Comparison of ENCODE assay signal across 8 cellular contexts in the genomic region with DNA sequence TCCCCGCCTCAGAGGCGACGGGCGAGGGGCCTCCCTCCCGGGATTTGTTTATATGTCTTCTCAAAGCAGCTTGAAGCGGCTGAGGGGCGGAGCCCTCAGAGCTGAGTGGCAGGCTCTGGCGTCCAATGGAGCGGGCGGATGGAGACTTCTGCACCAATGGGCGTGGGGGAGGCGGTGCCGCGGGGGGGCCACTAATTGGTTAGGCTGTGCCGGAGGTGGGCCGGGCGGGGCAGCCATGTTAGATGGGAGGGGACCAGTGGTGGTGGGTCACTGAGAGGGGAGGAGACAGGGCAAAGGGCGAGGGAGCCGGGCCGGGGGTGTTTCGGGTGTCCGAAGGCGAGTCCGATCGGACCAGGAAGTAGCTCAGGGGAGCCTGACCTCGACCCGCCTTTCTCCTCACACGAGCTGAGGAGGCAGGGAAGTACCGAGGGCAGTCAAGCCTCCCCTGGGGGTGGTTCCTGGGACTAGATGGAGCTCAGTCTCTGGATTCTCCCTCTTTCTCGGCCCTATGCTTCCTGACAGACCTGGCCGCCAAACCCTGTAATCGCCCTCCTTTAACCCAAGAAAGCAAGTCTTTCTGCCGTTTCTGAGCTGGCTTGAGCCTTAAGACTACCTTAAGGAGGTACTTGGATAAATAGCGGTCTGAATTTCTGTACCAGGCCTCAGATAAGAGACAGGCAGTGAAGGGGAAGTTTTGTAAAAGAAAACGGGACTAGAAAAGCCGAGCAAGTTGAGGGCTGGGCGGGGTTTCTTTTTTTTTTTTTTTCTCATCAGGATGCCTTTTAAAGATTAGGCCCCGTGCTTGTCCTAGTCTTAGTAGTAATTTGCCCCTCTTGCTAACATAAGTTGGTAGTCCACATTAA. TPM values are rescaled to one million over a fixed set of nuclear protein-coding genes. Genes with fewer than 3 reads are reported as not detected.
DNase-seq lines count a peak whose midpoint lies in the region; ATAC-seq and TF ChIP-seq lines count a peak whose summit lies in the region.

No MANE protein-coding gene starts in this region.

- H3K9ac ChIP-seq in neural cell (ENCODE audit: low read length): peak overlapping the region; percentile 78

- peak; percentile 92 for ATAC-seq in stimulated activated naive CD8-positive, alpha-beta T cell treated with anti-CD3 and anti-CD28 coated beads, Interleukin-15, amount 100 ng/mL, for 72 hours

- in situ Hi-C loops in G401 (cut with HindIII; ENCODE audit: low sequenced_read_pairs): no loop called here
- in situ Hi-C loops in HAP-1 (cut with MboI; ENCODE audit: low sequenced_read_pairs): loop anchor here (5.0 kb wide), 1 partner anchor 75 kb away; a partner anchor contains a TSS

- peak overlapping the region; percentile 79 for H3K27ac ChIP-seq in neural cell (ENCODE audit: low read length)

- H3K9me3 Mint-ChIP-seq in stimulated activated naive CD8-positive, alpha-beta T cell treated with anti-CD3 and anti-CD28 coated beads, Interleukin-15, amount 100 ng/mL, for 72 hours: no peaks in the 10 kb centered on the region

- H3K4me2 ChIP-seq in neural cell (ENCODE audit: low read length): peak overlapping the region; percentile 70

- H3F3A ChIP-seq in neural cell (ENCODE audit: insufficient read depth, low read length, poor library complexity, severe bottlenecking): peaks cover 4% of the 10 kb centered on the region

- H3K27ac Mint-ChIP-seq in stimulated activated naive CD8-positive, alpha-beta T cell treated with anti-CD3 and anti-CD28 coated beads, Interleukin-15, amount 100 ng/mL, for 72 hours: peak overlapping the region; percentile 75 to 99

- peak; percentile 28 for TF ChIP-seq RAD21 in neural cell (conservative IDR thresholded peaks at IDR 0.05)

- peak; percentile 42 for TF ChIP-seq CTCF in neural cell (IDR thresholded peaks at IDR 0.05; ENCODE audit: poor library complexity, severe bottlenecking)

- H3K9me2 ChIP-seq in neural cell (ENCODE audit: insufficient read depth, low read length): no peaks in the 10 kb centered on the region

- H3K36me3 ChIP-seq in HAP-1 (replicated peaks) (no peaks in the 10 kb centered on the region), MG63 (no peaks in the 10 kb centered on the region), neural cell (ENCODE audit: insufficient read depth, low read length) (no peaks in the 10 kb centered on the region)

- H3K4me3 ChIP-seq in HAP-1 (peak overlapping the region; percentile 69), MG63 (peak overlapping the region; percentile 92), neural cell (ENCODE audit: low read length) (peak overlapping the region; percentile 75)

- peak overlapping the region; percentile 59 for H2AFZ ChIP-seq in neural cell (ENCODE audit: low read depth, low read length)

- H3K9me3 ChIP-seq in HAP-1 (no peaks in the 10 kb centered on the region), MG63 (no peaks in the 10 kb centered on the region), neural cell (ENCODE audit: low read length) (no peaks in the 10 kb centered on the region)

- peaks cover 61% of the 10 kb centered on the region for H3K4me1 Mint-ChIP-seq in stimulated activated naive CD8-positive, alpha-beta T cell treated with anti-CD3 and anti-CD28 coated beads, Interleukin-15, amount 100 ng/mL, for 72 hours

- no peak for TF ChIP-seq EP300 in neural cell (conservative IDR thresholded peaks at IDR 0.05; ENCODE audit: poor library complexity, severe bottlenecking)

- no peaks in the 10 kb centered on the region for H3K4me1 ChIP-seq in HAP-1

- DNase-seq in G401 (ENCODE audit: low spot score) (peak; percentile 98), HAP-1 (ENCODE audit: low spot score in 2 of 2) (peak; percentile 93 to 100), MG63 (peak; percentile 100), SHP77 (lab: John Stamatoyannopoulos, UW) (peak; percentile 97 to 98), activated gamma-delta T cell (lab: John Stamatoyannopoulos, UW) (peak; percentile 96), fibroblast of the conjunctiva (ENCODE audit: low read depth) (peak; percentile 95)
- DNase-seq in stimulated activated naive CD8-positive, alpha-beta T cell treated with anti-CD3 and anti-CD28 coated beads, Interleukin-15, amount 100 ng/mL, for 72 hours: peak; percentile 99

- H4K20me1 ChIP-seq in neural cell (ENCODE audit: insufficient read depth): no peaks in the 10 kb centered on the region

- no peaks in the 10 kb centered on the region for H3K27me3 Mint-ChIP-seq in stimulated activated naive CD8-positive, alpha-beta T cell treated with anti-CD3 and anti-CD28 coated beads, Interleukin-15, amount 100 ng/mL, for 72 hours

- H3K79me2 ChIP-seq in neural cell (replicated peaks; ENCODE audit: insufficient read depth, low read length): peaks cover 25% of the 10 kb centered on the region

- H3K4me3 Mint-ChIP-seq in stimulated activated naive CD8-positive, alpha-beta T cell treated with anti-CD3 and anti-CD28 coated beads, Interleukin-15, amount 100 ng/mL, for 72 hours: peak overlapping the region; percentile 86 to 92

- H3K27me3 ChIP-seq in HAP-1 (ENCODE audit: low read depth) (no peaks in the 10 kb centered on the region), MG63 (no peaks in the 10 kb centered on the region), neural cell (ENCODE audit: insufficient read depth, low read depth, low read length) (no peaks in the 10 kb centered on the region)

TF ChIP-seq in neural cell, 6 proteins besides CTCF, POLR2A, EP300 and RAD21:
- TF ChIP-seq POLR2AphosphoS5 (IDR thresholded peaks at IDR 0.05) (peak; percentile 70), MXI1 (conservative IDR thresholded peaks at IDR 0.05; ENCODE audit: poor library complexity, severe bottlenecking) (peak; percentile 62), TAF1 (IDR thresholded peaks at IDR 0.05; ENCODE audit: low read depth) (peak; percentile 77), SMC3 (conservative IDR thresholded peaks at IDR 0.05; ENCODE audit: poor library complexity) (peak; percentile 55), EZH2 (IDR thresholded peaks at IDR 0.05; ENCODE audit: borderline replicate concordance, insufficient read depth, low read length, poor library complexity, severe bottlenecking) (no peak)
- TF ChIP-seq, protein P1, sequence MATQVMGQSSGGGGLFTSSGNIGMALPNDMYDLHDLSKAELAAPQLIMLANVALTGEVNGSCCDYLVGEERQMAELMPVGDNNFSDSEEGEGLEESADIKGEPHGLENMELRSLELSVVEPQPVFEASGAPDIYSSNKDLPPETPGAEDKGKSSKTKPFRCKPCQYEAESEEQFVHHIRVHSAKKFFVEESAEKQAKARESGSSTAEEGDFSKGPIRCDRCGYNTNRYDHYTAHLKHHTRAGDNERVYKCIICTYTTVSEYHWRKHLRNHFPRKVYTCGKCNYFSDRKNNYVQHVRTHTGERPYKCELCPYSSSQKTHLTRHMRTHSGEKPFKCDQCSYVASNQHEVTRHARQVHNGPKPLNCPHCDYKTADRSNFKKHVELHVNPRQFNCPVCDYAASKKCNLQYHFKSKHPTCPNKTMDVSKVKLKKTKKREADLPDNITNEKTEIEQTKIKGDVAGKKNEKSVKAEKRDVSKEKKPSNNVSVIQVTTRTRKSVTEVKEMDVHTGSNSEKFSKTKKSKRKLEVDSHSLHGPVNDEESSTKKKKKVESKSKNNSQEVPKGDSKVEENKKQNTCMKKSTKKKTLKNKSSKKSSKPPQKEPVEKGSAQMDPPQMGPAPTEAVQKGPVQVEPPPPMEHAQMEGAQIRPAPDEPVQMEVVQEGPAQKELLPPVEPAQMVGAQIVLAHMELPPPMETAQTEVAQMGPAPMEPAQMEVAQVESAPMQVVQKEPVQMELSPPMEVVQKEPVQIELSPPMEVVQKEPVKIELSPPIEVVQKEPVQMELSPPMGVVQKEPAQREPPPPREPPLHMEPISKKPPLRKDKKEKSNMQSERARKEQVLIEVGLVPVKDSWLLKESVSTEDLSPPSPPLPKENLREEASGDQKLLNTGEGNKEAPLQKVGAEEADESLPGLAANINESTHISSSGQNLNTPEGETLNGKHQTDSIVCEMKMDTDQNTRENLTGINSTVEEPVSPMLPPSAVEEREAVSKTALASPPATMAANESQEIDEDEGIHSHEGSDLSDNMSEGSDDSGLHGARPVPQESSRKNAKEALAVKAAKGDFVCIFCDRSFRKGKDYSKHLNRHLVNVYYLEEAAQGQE (IDR thresholded peaks at IDR 0.05; ENCODE audit: borderline replicate concordance): no peak

RNA-seq across cellular contexts. Expression of a gene that starts 1.1 kb away (rescaled TPM):
- total RNA-seq in G401 (2014; rRNA removed; shearing (Covaris generic)): 1.7 and 5.1 TPM in 2 replicates
- total RNA-seq in MG63 (2014; rRNA removed; shearing (Covaris generic); ENCODE audit: low replicate concordance): 4.3 and 9.2 TPM in 2 replicates
- polyA plus RNA-seq in neural cell: 7.9 and 9.3 TPM in 2 replicates
- polyA minus RNA-seq in neural cell: 40.2 and 43.9 TPM in 2 replicates

Comparison
In these comparisons a context has a peak if more than half of its experiments do, and no peak if none do; other contexts are left out.
1. Peak in every context shown above with its lines: DNase-seq, ATAC-seq, H3K4me3 ChIP-seq and H3K27ac ChIP-seq.